In the genomic region with DNA sequence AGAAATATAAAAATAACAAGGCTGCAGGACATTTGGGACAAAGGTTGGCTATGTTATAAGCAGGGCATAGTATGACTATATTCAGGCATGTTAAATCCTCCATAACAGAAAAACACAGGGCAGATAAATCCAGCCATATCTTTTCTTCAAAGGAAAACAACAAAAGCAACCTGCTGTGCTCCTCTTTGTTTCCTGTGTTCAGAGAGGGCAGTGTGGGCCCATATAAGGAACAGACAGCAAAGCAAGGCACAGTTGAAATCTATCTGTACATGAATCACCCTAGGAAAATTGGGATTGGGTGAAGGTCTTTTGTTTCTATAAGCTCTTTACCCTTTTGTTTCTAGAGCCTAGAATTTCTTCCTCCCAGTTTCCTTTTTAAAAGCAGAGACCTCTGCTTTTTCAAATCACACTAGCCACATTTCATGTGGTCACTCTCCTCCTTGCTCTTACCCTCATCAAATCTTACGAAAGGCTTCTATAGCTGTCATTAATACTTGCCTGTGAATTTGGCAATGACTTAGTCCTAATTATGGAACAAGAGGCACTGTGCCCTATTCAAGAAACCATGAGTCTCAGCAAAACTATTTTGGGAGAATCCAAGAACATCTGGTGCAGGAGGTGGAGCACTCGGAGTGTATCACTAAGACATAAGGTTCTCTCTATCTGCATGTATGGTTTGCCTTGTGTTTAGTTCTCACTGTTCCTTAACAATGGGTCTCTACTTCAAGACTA, we compare ENCODE assay signal across 15 cellular contexts. TPM values are rescaled to one million over a fixed set of nuclear protein-coding genes. Genes with fewer than 3 reads are reported as not detected.
DNase-seq lines count a peak whose midpoint lies in the region; ATAC-seq and TF ChIP-seq lines count a peak whose summit lies in the region.
"Had no signal": no experiment of that assay in that cellular context is flagged by ENCODE, and none has a peak within 500 bp of the region (broad histone marks: within the 10 kb centered on the region; RNA-seq: fewer than 3 reads in every experiment).

No MANE protein-coding gene starts in this region.

- peak overlapping the region; percentile 75 for H3K4me3 Mint-ChIP-seq in activated naive CD4-positive, alpha-beta T cell treated with anti-CD3 and anti-CD28 coated beads, Interleukin-2, amount 50 U/mL, for 24 hours
- H3K4me3 Mint-ChIP-seq in T-cell = peak overlapping the region; percentile 76 to 93 (median 80)
- peak overlapping the region; percentile 81 for H3K4me3 Mint-ChIP-seq in stimulated activated effector memory CD8-positive, alpha-beta T cell treated with anti-CD3 and anti-CD28 coated beads, Interleukin-12 subunit alpha, Interleukin-12 subunit beta, amount 100 ng/mL, for 72 hours

- POLR2A ChIA-PET in T-cell (lab: Charles Lee) = interaction anchor here (0.6 to 0.7 kb wide), 3 partner anchors 12 to 79 kb away, joined by 3 read pairs; no protein-coding TSS in a partner anchor

- peak overlapping the region; percentile 21 for H3K27ac Mint-ChIP-seq in activated naive CD4-positive, alpha-beta T cell treated with anti-CD3 and anti-CD28 coated beads, Interleukin-2, amount 50 U/mL, for 24 hours
- H3K27ac Mint-ChIP-seq in T-cell = peak overlapping the region; percentile 70 to 86
- H3K27ac Mint-ChIP-seq in stimulated activated effector memory CD8-positive, alpha-beta T cell treated with anti-CD3 and anti-CD28 coated beads, Interleukin-12 subunit alpha, Interleukin-12 subunit beta, amount 100 ng/mL, for 72 hours = peak overlapping the region; percentile 90

- H3K4me1 Mint-ChIP-seq in activated naive CD4-positive, alpha-beta T cell treated with anti-CD3 and anti-CD28 coated beads, Interleukin-2, amount 50 U/mL, for 24 hours = peaks cover 68% of the 10 kb centered on the region
- H3K4me1 Mint-ChIP-seq in T-cell = peaks cover 57 to 80% (median 73%) of the 10 kb centered on the region in 3 donors
- peaks cover 70% of the 10 kb centered on the region for H3K4me1 Mint-ChIP-seq in stimulated activated effector memory CD8-positive, alpha-beta T cell treated with anti-CD3 and anti-CD28 coated beads, Interleukin-12 subunit alpha, Interleukin-12 subunit beta, amount 100 ng/mL, for 72 hours

- ATAC-seq in T-cell (replicated peaks in 1 of 4) (peak in 1 of 4 experiments; percentile 39), GM18505 (IDR thresholded peaks at IDR 0.05; ENCODE audit: unreplicated experiment) (no peak), HG02759 (IDR thresholded peaks at IDR 0.05; ENCODE audit: unreplicated experiment) (no peak)
- peak; percentile 43 for ATAC-seq in stimulated activated effector memory CD8-positive, alpha-beta T cell treated with anti-CD3 and anti-CD28 coated beads, Interleukin-12 subunit alpha, Interleukin-12 subunit beta, amount 100 ng/mL, for 72 hours
- ATAC-seq: HCT116 had no signal

- CTCF ChIA-PET in T-cell (lab: Charles Lee) = interaction anchor here (0.6 to 1.7 kb wide), 6 partner anchors 82 to 161 kb away, joined by 3 to 6 read pairs (median 4); no protein-coding TSS in a partner anchor

- TF ChIP-seq POLR2A in GM18505 (IDR thresholded peaks at IDR 0.05; ENCODE audit: borderline replicate concordance, extremely low read depth, insufficient read depth, insufficient read length) = no peak

- H3K27me3 Mint-ChIP-seq in activated naive CD4-positive, alpha-beta T cell treated with anti-CD3 and anti-CD28 coated beads, Interleukin-2, amount 50 U/mL, for 24 hours = no peaks in the 10 kb centered on the region
- H3K27me3 Mint-ChIP-seq in T-cell = no peaks in the 10 kb centered on the region

- peaks cover 8% of the 10 kb centered on the region for H3K36me3 Mint-ChIP-seq in activated naive CD4-positive, alpha-beta T cell treated with anti-CD3 and anti-CD28 coated beads, Interleukin-2, amount 50 U/mL, for 24 hours
- H3K36me3 Mint-ChIP-seq in T-cell = peaks cover 30% of the 10 kb centered on the region
- peaks cover 56% of the 10 kb centered on the region for H3K36me3 Mint-ChIP-seq in stimulated activated effector memory CD8-positive, alpha-beta T cell treated with anti-CD3 and anti-CD28 coated beads, Interleukin-12 subunit alpha, Interleukin-12 subunit beta, amount 100 ng/mL, for 72 hours

- peaks cover 9% of the 10 kb centered on the region for H3K9me3 Mint-ChIP-seq in activated naive CD4-positive, alpha-beta T cell treated with anti-CD3 and anti-CD28 coated beads, Interleukin-2, amount 50 U/mL, for 24 hours
- H3K9me3 Mint-ChIP-seq in T-cell = peaks cover 4 to 6% (median 5%) of the 10 kb centered on the region in 3 donors
- peaks cover 5% of the 10 kb centered on the region for H3K9me3 Mint-ChIP-seq in stimulated activated effector memory CD8-positive, alpha-beta T cell treated with anti-CD3 and anti-CD28 coated beads, Interleukin-12 subunit alpha, Interleukin-12 subunit beta, amount 100 ng/mL, for 72 hours

- no peak for DNase-seq in activated naive CD4-positive, alpha-beta T cell (lab: John Stamatoyannopoulos, UW)
- no peak for DNase-seq in T-cell
- DNase-seq in fibroblast of gingiva (ENCODE audit: low read depth) = peak; percentile 40
- no peak for DNase-seq in stimulated activated effector memory CD8-positive, alpha-beta T cell treated with anti-CD3 and anti-CD28 coated beads, Interleukin-12 subunit alpha, Interleukin-12 subunit beta, amount 100 ng/mL, for 72 hours (ENCODE audit: low spot score in 2 of 2)
- no peak for DNase-seq in NCI-H1694 (lab: John Stamatoyannopoulos, UW)
- DNase-seq: activated CD8-positive, alpha-beta memory T cell treated with anti-CD3 and anti-CD28 coated beads, Interleukin-2, amount 50 U/mL, for 48 hours; effector CD8-positive, alpha-beta T cell; NCI-H2029; retina; SHP77; stimulated activated CD4-positive, alpha-beta T cell treated with anti-CD3 and anti-CD28 coated beads, Interleukin-2, amount 100 ng/mL, for 48 hours had no signal

RNA-seq across cellular contexts. Expression of a gene that starts 1.8 kb away (rescaled TPM):
- total RNA-seq in T-cell = 10 to 100 TPM in 4 of 5 donors, 1 to 10 TPM in 1; 9.9 to 86.0 (median 37.2) TPM

RNA-seq across cellular contexts. Expression of a gene that starts 55.8 kb away (rescaled TPM):
- total RNA-seq in T-cell = under 1 TPM in 1 of 5 donors, not detected in 4; 0.20 TPM

Comparison
In these comparisons a context has a peak if more than half of its experiments do, and no peak if none do; other contexts are left out.
1. H3K27ac Mint-ChIP-seq: peak in every context shown above with its lines; median percentile 90 in stimulated activated effector memory CD8-positive, alpha-beta T cell treated with anti-CD3 and anti-CD28 coated beads, Interleukin-12 subunit alpha, Interleukin-12 subunit beta, amount 100 ng/mL, for 72 hours; 78 in T-cell; 21 in activated naive CD4-positive, alpha-beta T cell treated with anti-CD3 and anti-CD28 coated beads, Interleukin-2, amount 50 U/mL, for 24 hours.